In genomic region chr6:166761801-166762200, GRCh38 we compare ENCODE assay signal across 23 cellular contexts.
DNase-seq lines count a peak whose midpoint lies in the region; ATAC-seq, FAIRE-seq and TF ChIP-seq lines count a peak whose summit lies in the region.
"Had no signal": no experiment of that assay in that cellular context is flagged by ENCODE, and none has a peak within 500 bp of the region (broad histone marks: within the 10 kb centered on the region; RNA-seq: fewer than 3 reads in every experiment).

No MANE protein-coding gene starts in this region.

- H2BK20ac ChIP-seq in H1 (ENCODE audit: low read length): no peak overlapping the region

- peak overlapping the region; percentile 78; the same call in 1 of the 2 replicates for H2BK12ac ChIP-seq in H1 (ENCODE audit: low read depth, low read length)

- no peak overlapping the region for H2AFZ ChIP-seq in H1 (ENCODE audit: low read length)

- POLR2A ChIA-PET in H1 (lab: Charles Lee; ENCODE audit: partially characterized antibody): interaction anchor here (1.0 kb wide), 1 partner anchor 15 kb away, joined by 3 read pairs; no protein-coding TSS in a partner anchor

- intact Hi-C loops in cardiac septum (cut with DNase I): no loop called here

- WGBS in H1 (ENCODE audit: extremely low coverage in 1 of 2, insufficient coverage in 1 of 2, insufficient read length in 1 of 2, insufficient replicate concordance in 2 of 2, low coverage in 1 of 2, low lambda C conversion rate in 2 of 2, missing lambda C conversion rate in 1 of 2), 2 experiments: 90% methylated on average over 9 of the region's 9 CpGs; no CpG with 5 or more reads in 1 of the 2 experiments

- no peaks in the 10 kb centered on the region; the same call in 1 of the 2 replicates for H3K23me2 ChIP-seq in H1 (ENCODE audit: low read depth, low read length)

- no peak overlapping the region for H3K23ac ChIP-seq in H1 (ENCODE audit: insufficient read length)

- no peaks in the 10 kb centered on the region for H3K79me1 ChIP-seq in H1 (ENCODE audit: low read depth, low read length)

- H3K56ac ChIP-seq in H1 (replicated peaks; ENCODE audit: insufficient read length, low read depth, low read length): no peak overlapping the region

- H4K8ac ChIP-seq in H1 (ENCODE audit: extremely low read depth, insufficient read depth, low read length): 0 out of 2 replicates have a peak overlapping the region, but pooled peaks have one; percentile 7

- H3K27me3 Mint-ChIP-seq in osteocyte (ENCODE audit: unreplicated experiment): peaks cover 19% of the 10 kb centered on the region

- no peak overlapping the region for H4K5ac ChIP-seq in H1 (ENCODE audit: insufficient read length, low read depth, low read length)

- no peak overlapping the region for H3K9ac ChIP-seq in H1 (replicated peaks in 1 of 4; ENCODE audit: extremely low read depth in 1 of 4, low read depth in 3 of 4, low read length in 3 of 4)
- H3K9ac ChIP-seq: BLaER1 had no signal

- CTCF ChIA-PET in H1 (lab: Charles Lee; ENCODE audit: partially characterized antibody): interaction anchor here (1.0 to 6.2 kb wide), 3 partner anchors 8 to 15 kb away, joined by 3 to 83 read pairs (median 4); no protein-coding TSS in a partner anchor

- TF ChIP-seq CTCF in right atrium auricular region (IDR thresholded peaks at IDR 0.05) (no peak), H1 (IDR thresholded peaks at IDR 0.05; ENCODE audit: control extremely low read depth in 1 of 3, insufficient read depth in 1 of 3, low read depth in 1 of 3, low read length in 3 of 3) (no peak), osteocyte (IDR thresholded peaks at IDR 0.05) (no peak)

- H3K27ac Mint-ChIP-seq in osteocyte (ENCODE audit: unreplicated experiment): no peak overlapping the region
- H3K27ac Mint-ChIP-seq: CD4-positive, alpha-beta memory T cell; CD8-positive, alpha-beta memory T cell had no signal

- H3K18ac ChIP-seq in H1 (ENCODE audit: extremely low read depth, low read length): no peak overlapping the region

- no peak for TF ChIP-seq RAD21 in H1 (IDR thresholded peaks at IDR 0.05 in 1 of 2, conservative IDR thresholded peaks at IDR 0.05 in 1 of 2; ENCODE audit: low read depth in 2 of 2, low read length in 2 of 2)

- H3K4me3 Mint-ChIP-seq in osteocyte (ENCODE audit: unreplicated experiment): no peak overlapping the region
- H3K4me3 Mint-ChIP-seq: CD14-positive monocyte; CD4-positive, CD25-positive, alpha-beta regulatory T cell; CD8-positive, alpha-beta memory T cell had no signal

- no peaks in the 10 kb centered on the region for H4K20me1 ChIP-seq in H1 (replicated peaks in 1 of 2; ENCODE audit: control insufficient read depth in 1 of 2, insufficient read depth in 2 of 2, low read length in 2 of 2)

- no peak overlapping the region for H2BK5ac ChIP-seq in H1 (ENCODE audit: low read depth, low read length)

- peaks cover 12% of the 10 kb centered on the region for H3K4me1 Mint-ChIP-seq in osteocyte (ENCODE audit: unreplicated experiment)

- peaks cover 0 to 8% of the 10 kb centered on the region in 2 donors for H3K4me1 ChIP-seq in right atrium auricular region
- H3K4me1 ChIP-seq in H1 (replicated peaks in 1 of 4; ENCODE audit: control insufficient read depth in 3 of 4, insufficient read depth in 4 of 4, low read length in 3 of 4): peaks cover 6 to 22% (median 12%) of the 10 kb centered on the region in 4 experiments
- H3K4me1 ChIP-seq: A549, Caco-2 had no signal

- DNase-seq in cardiac septum (ENCODE audit: low spot score) (peak; percentile 53), right atrium auricular region (ENCODE audit: low spot score) (no peak), H1 (ENCODE audit: low read depth in 1 of 2, low spot score in 2 of 2) (peak in 1 of 2 experiments; percentile 27), osteocyte (ENCODE audit: extremely low spot score, unreplicated experiment) (peak; percentile 70), COR-L47 (lab: John Stamatoyannopoulos, UW) (no peak)
- DNase-seq: BE2C; C1 segment of cervical spinal cord; Caco-2; Calu3; CD4-positive, alpha-beta memory T cell; CD4-positive, CD25-positive, alpha-beta regulatory T cell; CD8-positive, alpha-beta memory T cell; DMS79 treated with DMSO at 0.1 percent for 48 hours; GF-D8 had no signal

- no peak overlapping the region for H3K4me3 ChIP-seq in right atrium auricular region
- H3K4me3 ChIP-seq in H1 (ENCODE audit: extremely low read depth in 1 of 4, insufficient read depth in 2 of 4, low read depth in 3 of 4, low read length in 4 of 4): no peak overlapping the region
- H3K4me3 ChIP-seq: A549, BLaER1 had no signal

- no peak for ATAC-seq in HG03095 (IDR thresholded peaks at IDR 0.05; ENCODE audit: unreplicated experiment)
- ATAC-seq: A549 had no signal

- no peak overlapping the region for H3K4ac ChIP-seq in H1 (replicated peaks; ENCODE audit: insufficient read length, low read depth, low read length)

- no peaks in the 10 kb centered on the region for H3K79me2 ChIP-seq in H1 (ENCODE audit: control insufficient read depth in 1 of 2, insufficient read depth in 2 of 2, low read length in 2 of 2)

- H3K9me3 Mint-ChIP-seq in osteocyte (ENCODE audit: unreplicated experiment): no peaks in the 10 kb centered on the region
- H3K9me3 Mint-ChIP-seq: CD4-positive, alpha-beta memory T cell; CD8-positive, alpha-beta memory T cell had no signal

- no peak for TF ChIP-seq EP300 in H1 (IDR thresholded peaks at IDR 0.05; ENCODE audit: borderline replicate concordance in 1 of 2, low read depth in 2 of 2, low read length in 2 of 2)

- TF ChIP-seq POLR2A in H1 (IDR thresholded peaks at IDR 0.05; ENCODE audit: control extremely low read depth in 1 of 2, low read depth in 2 of 2, low read length in 2 of 2): no peak

- no peaks in the 10 kb centered on the region for H3K36me3 ChIP-seq in right atrium auricular region
- no peaks in the 10 kb centered on the region for H3K36me3 ChIP-seq in H1 (ENCODE audit: control insufficient read depth in 2 of 4, insufficient read depth in 4 of 4, low read length in 3 of 4)
- H3K36me3 ChIP-seq: BE2C, BLaER1 had no signal

- H3K9me3 ChIP-seq in right atrium auricular region: no peaks in the 10 kb centered on the region
- H3K9me3 ChIP-seq in H1 (ENCODE audit: insufficient read depth in 2 of 2, low read depth in 1 of 2, low read length in 1 of 2): no peaks in the 10 kb centered on the region
- H3K9me3 ChIP-seq: A549, BE2C, BLaER1, Caco-2 had no signal

- H2AK5ac ChIP-seq in H1 (ENCODE audit: low read depth, low read length): no peak overlapping the region

- H3K36me3 Mint-ChIP-seq in osteocyte (ENCODE audit: unreplicated experiment): no peaks in the 10 kb centered on the region
- H3K36me3 Mint-ChIP-seq: CD14-positive monocyte; CD4-positive, CD25-positive, alpha-beta regulatory T cell had no signal

- H2BK120ac ChIP-seq in H1 (replicated peaks; ENCODE audit: low read depth, low read length): no peak overlapping the region

- H3K27me3 ChIP-seq in right atrium auricular region (no peaks in the 10 kb centered on the region), H1 (replicated peaks in 1 of 4; ENCODE audit: control insufficient read depth in 3 of 4, extremely low read depth in 1 of 4, insufficient read depth in 3 of 4, low read length in 3 of 4) (no peaks in the 10 kb centered on the region)
- H3K27me3 ChIP-seq: BE2C had no signal

- FAIRE-seq in H1 (lab: Jason Lieb, UNC): no peak
- FAIRE-seq: A549, D721Med, G401.6, GM12891, GM19239 had no signal

- H4K91ac ChIP-seq in H1 (replicated peaks; ENCODE audit: insufficient read length, low read length): no peak overlapping the region

- H3K14ac ChIP-seq in H1 (ENCODE audit: insufficient read length): no peak overlapping the region

- H3K27ac ChIP-seq in right atrium auricular region (no peak overlapping the region), H1 (ENCODE audit: low read depth, low read length) (no peak overlapping the region)
- H3K27ac ChIP-seq: 22Rv1, A549, BLaER1 had no signal

- H3K4me2 ChIP-seq in H1 (ENCODE audit: insufficient read depth in 1 of 2, low read depth in 2 of 2, low read length in 2 of 2): no peak overlapping the region
- H3K4me2 ChIP-seq: A549, BLaER1 had no signal

- no peak overlapping the region for H2BK15ac ChIP-seq in H1 (ENCODE audit: low read length)

TF ChIP-seq in H1, 55 proteins besides CTCF, POLR2A, EP300 and RAD21:
- TF ChIP-seq CBX8 (IDR thresholded peaks at IDR 0.05; ENCODE audit: borderline replicate concordance, low read depth, low read length) (no peak), ATF2 (IDR thresholded peaks at IDR 0.05; ENCODE audit: low read length) (no peak), ASH2L (IDR thresholded peaks at IDR 0.05; ENCODE audit: low read length) (no peak), TCF12 (IDR thresholded peaks at IDR 0.05; ENCODE audit: low read depth, low read length) (no peak), CHD2 (IDR thresholded peaks at IDR 0.05; ENCODE audit: low read length) (no peak), SP1 (IDR thresholded peaks at IDR 0.05; ENCODE audit: low read depth, low read length) (no peak), KDM5A (IDR thresholded peaks at IDR 0.05; ENCODE audit: low read length) (no peak), SP2 (IDR thresholded peaks at IDR 0.05; ENCODE audit: low read length) (no peak), MAFK (IDR thresholded peaks at IDR 0.05; ENCODE audit: low read depth, low read length) (no peak), YY1 (IDR thresholded peaks at IDR 0.05; ENCODE audit: low read depth, low read length) (no peak), TAF1 (IDR thresholded peaks at IDR 0.05; ENCODE audit: low read depth, low read length) (no peak), SRF (IDR thresholded peaks at IDR 0.05; ENCODE audit: low read depth, low read length) (no peak), JUN (IDR thresholded peaks at IDR 0.05; ENCODE audit: low read depth, low read length) (no peak), CEBPB (IDR thresholded peaks at IDR 0.05; ENCODE audit: low read depth, low read length) (no peak), TEAD4 (IDR thresholded peaks at IDR 0.05; ENCODE audit: low read depth, low read length) (no peak)
- TF ChIP-seq, protein P1, sequence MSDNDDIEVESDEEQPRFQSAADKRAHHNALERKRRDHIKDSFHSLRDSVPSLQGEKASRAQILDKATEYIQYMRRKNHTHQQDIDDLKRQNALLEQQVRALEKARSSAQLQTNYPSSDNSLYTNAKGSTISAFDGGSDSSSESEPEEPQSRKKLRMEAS (IDR thresholded peaks at IDR 0.05): no peak

Comparison
In these comparisons a context has a peak if more than half of its experiments do, and no peak if none do; other contexts are left out.
1. DNase-seq: peak in cardiac septum (single experiment) and osteocyte (single experiment); none in right atrium auricular region (single experiment) and COR-L47 (single experiment).